8 cellular contexts compared by ENCODE assay signal in the genomic region with DNA sequence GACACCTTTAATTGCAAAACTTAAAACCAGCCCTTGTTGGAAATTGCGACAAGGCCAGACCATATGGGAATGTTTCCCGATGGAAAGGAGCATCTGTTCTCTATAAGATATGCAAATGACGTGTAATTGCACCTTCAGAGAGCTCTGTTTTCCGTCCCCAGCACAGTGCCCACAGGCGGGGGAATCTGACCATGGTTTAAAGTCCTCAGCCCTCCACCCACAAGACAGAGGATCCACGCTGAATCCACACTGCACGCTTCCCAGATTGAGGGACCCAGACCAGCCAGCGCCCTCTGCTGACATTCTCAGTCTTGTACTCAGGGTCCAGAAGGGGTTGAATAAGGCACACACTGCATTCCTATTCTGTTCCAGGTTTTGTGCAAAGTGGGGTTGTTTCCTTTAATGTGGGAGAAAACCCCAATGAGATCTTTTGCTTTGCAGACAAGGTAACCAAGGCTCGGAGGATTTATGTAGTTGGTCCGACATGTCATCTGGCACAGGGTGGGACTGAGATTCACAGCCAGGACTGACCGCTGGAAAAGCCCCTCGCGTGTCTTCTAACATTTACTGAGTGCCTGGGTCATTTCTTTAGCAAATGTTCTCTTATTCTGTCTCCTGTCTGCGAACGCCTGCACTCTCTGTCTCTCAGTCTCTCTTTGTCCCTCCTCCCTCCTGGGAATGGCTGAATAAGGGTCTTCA. TPM values are rescaled to one million over a fixed set of nuclear protein-coding genes. Genes with fewer than 3 reads are reported as not detected.
DNase-seq lines count a peak whose midpoint lies in the region; ATAC-seq and TF ChIP-seq lines count a peak whose summit lies in the region.

No MANE protein-coding gene starts in this region.

- no peak for TF ChIP-seq POLR2A in HCT116 (IDR thresholded peaks at IDR 0.05; ENCODE audit: borderline replicate concordance, extremely low read depth, insufficient read depth, insufficient read length)

- H3K4me2 ChIP-seq in HCT116 (ENCODE audit: low read length) (no peak overlapping the region), mammary epithelial cell (ENCODE audit: insufficient read depth, low read depth, low read length) (no peak overlapping the region)

- peak; percentile 83 for TF ChIP-seq RAD21 in HCT116 (IDR thresholded peaks at IDR 0.05; ENCODE audit: low read depth)

- TF ChIP-seq CTCF in AG10803 (conservative IDR thresholded peaks at IDR 0.05; ENCODE audit: low read length) = peak; percentile 85
- peak; percentile 70 to 87 (median 76) for TF ChIP-seq CTCF in HCT116 (IDR thresholded peaks at IDR 0.05 in 2 of 3, conservative IDR thresholded peaks at IDR 0.05 in 1 of 3; ENCODE audit: borderline replicate concordance in 1 of 3, insufficient read depth in 1 of 3, low read depth in 2 of 3, low read length in 2 of 3)
- peak; percentile 54 to 75 for TF ChIP-seq CTCF in mammary epithelial cell (conservative IDR thresholded peaks at IDR 0.05 in 1 of 2, IDR thresholded peaks at IDR 0.05 in 1 of 2; ENCODE audit: extremely low read depth in 1 of 2, insufficient read depth in 1 of 2, low read depth in 1 of 2, low read length in 2 of 2)

- DNase-seq in AG10803 (ENCODE audit: low read depth) (peak; percentile 57), HCT116 (ENCODE audit: low read depth, low spot score) (peak; percentile 37), RKO (ENCODE audit: low spot score) (peak; percentile 15), mammary epithelial cell (peak; percentile 25), islet precursor cell (peak; percentile 86), NCI-H345 (lab: John Stamatoyannopoulos, UW) (no peak), DMS79 treated with DMSO at 0.1 percent for 48 hours (lab: John Stamatoyannopoulos, UW) (no peak)
- peak; percentile 13 for DNase-seq in stimulated activated CD4-positive, alpha-beta T cell treated with anti-CD3 and anti-CD28 coated beads, Interleukin-1b, Interleukin-23, amount 100 ng/mL, for 48 hours

- H3K27ac ChIP-seq in HCT116 (ENCODE audit: low read depth, low read length) (no peak overlapping the region), mammary epithelial cell (ENCODE audit: insufficient read depth, low read depth, low read length) (no peak overlapping the region)

- ATAC-seq in HCT116 = peak; percentile 99

- H3K27me3 ChIP-seq in HCT116 (ENCODE audit: insufficient read depth, low read length) = no peaks in the 10 kb centered on the region
- no peaks in the 10 kb centered on the region for H3K27me3 ChIP-seq in mammary epithelial cell (ENCODE audit: insufficient read depth, low read length)

- intact Hi-C loops in HCT116 (cut with micrococcal nuclease) (loop anchor here (1.0 to 10.0 kb wide), 3 partner anchors 101 to 535 kb away; no protein-coding TSS in a partner anchor), mammary epithelial cell (cut with micrococcal nuclease) (loop anchor here (1.0 to 10.0 kb wide), 4 partner anchors 31 to 237 kb away; no protein-coding TSS in a partner anchor)

- H3K79me2 ChIP-seq in HCT116 (ENCODE audit: insufficient read depth, low read length) (no peaks in the 10 kb centered on the region), mammary epithelial cell (ENCODE audit: insufficient read depth, low read length) (no peaks in the 10 kb centered on the region)

- no peaks in the 10 kb centered on the region for H4K20me1 ChIP-seq in HCT116 (ENCODE audit: insufficient read depth)
- H4K20me1 ChIP-seq in mammary epithelial cell (ENCODE audit: insufficient read depth, low read length) = no peaks in the 10 kb centered on the region

- H3K9me3 ChIP-seq in HCT116 (ENCODE audit: control insufficient read depth in 1 of 2, insufficient read depth in 1 of 2, low read depth in 1 of 2, low read length in 2 of 2) (no peaks in the 10 kb centered on the region), mammary epithelial cell (replicated peaks; ENCODE audit: insufficient read depth, low read length) (no peaks in the 10 kb centered on the region)

- no TSS peak for BruUV-seq in HCT116 (replicated peaks; lab: Mats Ljungman, UMichigan)
- no TSS peak for BruUV-seq in mammary epithelial cell (replicated peaks; lab: Mats Ljungman, UMichigan)

- H3K9ac ChIP-seq in HCT116 (ENCODE audit: low read length) = no peak overlapping the region
- no peak overlapping the region for H3K9ac ChIP-seq in mammary epithelial cell (ENCODE audit: insufficient read depth, low read length)

- 60% methylated on average over 11 of the region's 15 CpGs for WGBS in mammary epithelial cell (ENCODE audit: low coverage, missing lambda C conversion rate)

- H3K36me3 ChIP-seq in HCT116 (ENCODE audit: control insufficient read depth in 1 of 2, insufficient read depth in 2 of 2, low read length in 2 of 2) (no peaks in the 10 kb centered on the region), mammary epithelial cell (ENCODE audit: insufficient read depth, low read length) (no peaks in the 10 kb centered on the region)

- H2AFZ ChIP-seq in HCT116 (ENCODE audit: low read depth, low read length, poor library complexity, severe bottlenecking) = no peak overlapping the region
- no peak overlapping the region for H2AFZ ChIP-seq in mammary epithelial cell (ENCODE audit: low read depth, low read length)

- no peaks in the 10 kb centered on the region for H3K4me1 ChIP-seq in HCT116 (ENCODE audit: control insufficient read depth in 1 of 2, insufficient read depth in 2 of 2, low read length in 2 of 2)
- H3K4me1 ChIP-seq in mammary epithelial cell (ENCODE audit: insufficient read depth, low read length) = no peaks in the 10 kb centered on the region

- RAD21 ChIA-PET in HCT116 (lab: Charles Lee; ENCODE audit: low non-redundant PET in 1 of 2, low total read pairs in 2 of 2, uncharacterized antibody in 2 of 2, unreplicated experiment in 2 of 2) = no interaction called here

- H3K9me2 ChIP-seq in HCT116 (ENCODE audit: insufficient read depth) = no peaks in the 10 kb centered on the region

- POLR2A ChIA-PET in HCT116 (lab: Charles Lee) = no interaction called here

- H3K4me3 ChIP-seq in AG10803 (ENCODE audit: low read length) (no peak overlapping the region), HCT116 (replicated peaks in 1 of 2; ENCODE audit: low read depth in 1 of 2, low read length in 2 of 2) (no peak overlapping the region), mammary epithelial cell (replicated peaks in 1 of 3; ENCODE audit: insufficient read depth in 1 of 3, low read depth in 2 of 3, low read length in 3 of 3) (no peak overlapping the region)

- dilution Hi-C loops in mammary epithelial cell (cut with HindIII; ENCODE audit: low sequenced_read_pairs) = no loop called here

- in situ Hi-C loops in mammary epithelial cell (cut with MboI; ENCODE audit: low sequenced_read_pairs in 2 of 2) = loop anchor here (5.0 to 25.0 kb wide), 3 partner anchors 89 to 544 kb away; no protein-coding TSS in a partner anchor

- CTCF ChIA-PET in HCT116 (lab: Charles Lee) (interaction anchor here (0.9 kb wide), 2 partner anchors 9 to 99 kb away, joined by 4 to 6 read pairs; no protein-coding TSS in a partner anchor), mammary epithelial cell (lab: Charles Lee; ENCODE audit: low non-redundant PET) (no interaction called here)

TF ChIP-seq in HCT116, 20 proteins besides CTCF, POLR2A, EP300 and RAD21 (continues in another document):
- no peak for TF ChIP-seq POLR2AphosphoS5 (IDR thresholded peaks at IDR 0.05; ENCODE audit: low read depth, low read length)
- TF ChIP-seq CEBPB (IDR thresholded peaks at IDR 0.05; ENCODE audit: low read depth) = no peak
- TF ChIP-seq CBX3 (IDR thresholded peaks at IDR 0.05; ENCODE audit: low read depth) = no peak
- no peak for TF ChIP-seq SRF (IDR thresholded peaks at IDR 0.05; ENCODE audit: low read depth)
- no peak for TF ChIP-seq SIN3A (IDR thresholded peaks at IDR 0.05; ENCODE audit: low read depth)
- no peak for TF ChIP-seq YY1 (IDR thresholded peaks at IDR 0.05; ENCODE audit: extremely low read depth, insufficient replicate concordance, low read depth, low read length)
- TF ChIP-seq, protein P1, sequence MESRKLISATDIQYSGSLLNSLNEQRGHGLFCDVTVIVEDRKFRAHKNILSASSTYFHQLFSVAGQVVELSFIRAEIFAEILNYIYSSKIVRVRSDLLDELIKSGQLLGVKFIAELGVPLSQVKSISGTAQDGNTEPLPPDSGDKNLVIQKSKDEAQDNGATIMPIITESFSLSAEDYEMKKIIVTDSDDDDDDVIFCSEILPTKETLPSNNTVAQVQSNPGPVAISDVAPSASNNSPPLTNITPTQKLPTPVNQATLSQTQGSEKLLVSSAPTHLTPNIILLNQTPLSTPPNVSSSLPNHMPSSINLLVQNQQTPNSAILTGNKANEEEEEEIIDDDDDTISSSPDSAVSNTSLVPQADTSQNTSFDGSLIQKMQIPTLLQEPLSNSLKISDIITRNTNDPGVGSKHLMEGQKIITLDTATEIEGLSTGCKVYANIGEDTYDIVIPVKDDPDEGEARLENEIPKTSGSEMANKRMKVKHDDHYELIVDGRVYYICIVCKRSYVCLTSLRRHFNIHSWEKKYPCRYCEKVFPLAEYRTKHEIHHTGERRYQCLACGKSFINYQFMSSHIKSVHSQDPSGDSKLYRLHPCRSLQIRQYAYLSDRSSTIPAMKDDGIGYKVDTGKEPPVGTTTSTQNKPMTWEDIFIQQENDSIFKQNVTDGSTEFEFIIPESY (IDR thresholded peaks at IDR 0.05; ENCODE audit: extremely low read depth, insufficient replicate concordance, low read length) = no peak
- TF ChIP-seq ZFX (IDR thresholded peaks at IDR 0.05) = no peak
- no peak for TF ChIP-seq JUND (IDR thresholded peaks at IDR 0.05)
- TF ChIP-seq TCF7L2 (IDR thresholded peaks at IDR 0.05; ENCODE audit: borderline replicate concordance, extremely low read depth, insufficient read depth, insufficient read length) = no peak
- no peak for TF ChIP-seq EGR1 (IDR thresholded peaks at IDR 0.05; ENCODE audit: low read depth)
- TF ChIP-seq, protein P2, sequence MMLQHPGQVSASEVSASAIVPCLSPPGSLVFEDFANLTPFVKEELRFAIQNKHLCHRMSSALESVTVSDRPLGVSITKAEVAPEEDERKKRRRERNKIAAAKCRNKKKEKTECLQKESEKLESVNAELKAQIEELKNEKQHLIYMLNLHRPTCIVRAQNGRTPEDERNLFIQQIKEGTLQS (IDR thresholded peaks at IDR 0.05) = no peak

RNA-seq across cellular contexts. Expression of a gene that starts 36.8 kb away (rescaled TPM):
- total RNA-seq in HCT116 (2021; ENCODE audit: unreplicated experiment) (5.3 TPM), mammary epithelial cell (10 to 100 TPM in 1 of 2 donors, 1 to 10 TPM in 1; 7.7 to 12.2 TPM)
- 2.4 and 2.8 TPM in 2 replicates for polyA plus RNA-seq in HCT116 (2012)
- polyA plus RNA-seq in mammary epithelial cell = 4.6 TPM
- polyA minus RNA-seq in mammary epithelial cell = 7.0 TPM

Comparison
In these comparisons a context has a peak if more than half of its experiments do, and no peak if none do; other contexts are left out.
1. DNase-seq: peak in AG10803 (single experiment), HCT116 (single experiment), RKO (single experiment), mammary epithelial cell (single experiment), islet precursor cell (single experiment) and stimulated activated CD4-positive, alpha-beta T cell treated with anti-CD3 and anti-CD28 coated beads, Interleukin-1b, Interleukin-23, amount 100 ng/mL, for 48 hours (single experiment); none in NCI-H345 (single experiment) and DMS79 treated with DMSO at 0.1 percent for 48 hours (single experiment).
2. Peak in every context shown above with its lines, with median percentiles within 50 percentile points of each other: CTCF ChIP-seq.